Comparison of ENCODE assay signal across 8 cellular contexts in the genomic region with DNA sequence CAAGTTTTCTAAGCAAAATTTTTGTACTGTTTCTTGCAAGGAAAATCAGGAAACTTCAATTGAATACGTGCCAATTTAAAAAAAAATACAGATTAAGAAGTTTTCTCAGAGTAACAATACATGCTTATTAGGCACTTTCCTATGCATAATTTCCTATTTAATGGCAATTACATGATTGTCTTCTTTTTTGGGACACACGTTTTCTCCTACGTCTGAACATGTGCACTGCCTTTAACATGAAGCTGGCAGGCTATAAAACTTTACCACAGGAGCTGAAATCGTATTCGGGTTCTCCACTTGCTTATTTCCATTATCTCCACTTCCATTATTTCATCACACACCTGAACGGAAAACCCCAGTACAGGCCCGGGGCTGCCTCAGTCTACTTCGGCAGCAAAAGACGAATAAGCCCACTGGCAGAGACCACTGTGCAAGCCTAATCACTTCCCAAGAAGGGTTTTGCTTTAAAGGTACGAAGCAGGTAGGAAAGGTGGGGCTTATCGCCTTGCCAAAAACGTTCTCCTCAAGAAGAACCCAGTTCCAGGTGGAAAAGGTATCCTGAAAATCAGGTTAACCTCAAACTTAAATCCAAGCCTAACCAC. TPM values are rescaled to one million over a fixed set of nuclear protein-coding genes. Genes with fewer than 3 reads are reported as not detected.
DNase-seq lines count a peak whose midpoint lies in the region; ATAC-seq and TF ChIP-seq lines count a peak whose summit lies in the region.

No MANE protein-coding gene starts in this region.

- H3K36me3 ChIP-seq in BJ (ENCODE audit: control insufficient read depth, insufficient read depth, low read length) (peaks cover 1% of the 10 kb centered on the region; the same call in 1 of the 2 replicates), body of pancreas (replicated peaks in 1 of 2; ENCODE audit: insufficient read depth in 1 of 2, low read depth in 2 of 2) (no peaks in the 10 kb centered on the region), urinary bladder (ENCODE audit: insufficient read depth) (no peaks in the 10 kb centered on the region)

- ATAC-seq in HG02840 (IDR thresholded peaks at IDR 0.05; ENCODE audit: low FRiP score, unreplicated experiment) (peak; percentile 1), body of pancreas (no peak)
- ATAC-seq in activated T-helper 17 cell treated with anti-CD3 and anti-CD28 coated beads, Interleukin-2, amount 50 U/mL, for 72 hours (replicated peaks): no peak

- CTCF ChIA-PET in BJ (lab: Yijun Ruan, JAX): interaction anchor here (0.7 to 1.6 kb wide), 4 partner anchors 15 to 32 kb away, joined by 3 to 4 read pairs (median 4); no protein-coding TSS in a partner anchor

- H3K27ac ChIP-seq in body of pancreas (peak overlapping the region; percentile 82 to 98 (median 94)), urinary bladder (ENCODE audit: low read depth) (peak overlapping the region; percentile 83)

- peaks cover 75% of the 10 kb centered on the region for H3K36me3 Mint-ChIP-seq in activated T-helper 17 cell treated with anti-CD3 and anti-CD28 coated beads, Interleukin-2, amount 50 U/mL, for 72 hours (ENCODE audit: low read depth)

- no peak overlapping the region for H3K4me3 Mint-ChIP-seq in activated T-helper 17 cell treated with anti-CD3 and anti-CD28 coated beads, Interleukin-2, amount 50 U/mL, for 72 hours

- peaks cover 19% of the 10 kb centered on the region for H3K4me1 Mint-ChIP-seq in activated T-helper 17 cell treated with anti-CD3 and anti-CD28 coated beads, Interleukin-2, amount 50 U/mL, for 72 hours

- H3K4me1 ChIP-seq in body of pancreas (peaks cover 26% of the 10 kb centered on the region), urinary bladder (ENCODE audit: insufficient read depth) (peaks cover 3% of the 10 kb centered on the region)

- WGBS in body of pancreas, 2 donors: 0 to 1% methylated on average over 12 of the region's 12 CpGs
- 1% methylated on average over 12 of the region's 12 CpGs for WGBS in urinary bladder

- TF ChIP-seq POLR2A in body of pancreas (IDR thresholded peaks at IDR 0.05): no peak

- no peaks in the 10 kb centered on the region for H3K27me3 Mint-ChIP-seq in activated T-helper 17 cell treated with anti-CD3 and anti-CD28 coated beads, Interleukin-2, amount 50 U/mL, for 72 hours

- POLR2A ChIA-PET in BJ (lab: Charles Lee): no interaction called here

- H3K9me3 ChIP-seq in body of pancreas: no peaks in the 10 kb centered on the region

- TF ChIP-seq CTCF in BJ (IDR thresholded peaks at IDR 0.05; ENCODE audit: insufficient read depth, low read depth, low read length): no peak
- TF ChIP-seq CTCF in body of pancreas (IDR thresholded peaks at IDR 0.05): no peak

- H3K9me3 Mint-ChIP-seq in activated T-helper 17 cell treated with anti-CD3 and anti-CD28 coated beads, Interleukin-2, amount 50 U/mL, for 72 hours: no peaks in the 10 kb centered on the region

- DNase-seq in BJ (ENCODE audit: low read depth) (no peak), body of pancreas (no peak), lung microvascular endothelial cell (ENCODE audit: low read depth in 2 of 2) (peak; percentile 15 to 37), HT-29 (ENCODE audit: low spot score) (no peak)
- no peak for DNase-seq in stimulated activated CD4-positive, alpha-beta T cell treated with anti-CD3 and anti-CD28 coated beads, Interleukin-4, amount 100 ng/mL, for 1 hour

- H3K27me3 ChIP-seq in BJ (ENCODE audit: control insufficient read depth, insufficient read depth, low read length) (no peaks in the 10 kb centered on the region), body of pancreas (no peaks in the 10 kb centered on the region)

- intact Hi-C loops in body of pancreas (cut with DNase I): no loop called here

- peak overlapping the region; percentile 70 for H3K4me3 ChIP-seq in BJ (ENCODE audit: low read depth, low read length)
- peak overlapping the region; percentile 40 to 51 for H3K4me3 ChIP-seq in body of pancreas
- peak overlapping the region; percentile 76 for H3K4me3 ChIP-seq in urinary bladder (ENCODE audit: low read depth, low read length)

- H3K27ac Mint-ChIP-seq in activated T-helper 17 cell treated with anti-CD3 and anti-CD28 coated beads, Interleukin-2, amount 50 U/mL, for 72 hours: no peak overlapping the region

RNA-seq across cellular contexts. Expression of a gene that starts 0.6 kb away (rescaled TPM):
- 11.0 and 19.4 TPM in 2 replicates for polyA plus RNA-seq in BJ (2011; rRNA removed)
- 6.2 and 10.6 TPM in 2 replicates for polyA minus RNA-seq in BJ (2011; rRNA and poly(A)+ RNA removed)
- total RNA-seq in body of pancreas: 10 to 100 TPM; 20.0 to 22.4 TPM
- total RNA-seq in lung microvascular endothelial cell: 30.7 and 41.1 TPM in 2 replicates
- 52.4 TPM for total RNA-seq in urinary bladder
- polyA plus RNA-seq in urinary bladder: 24.6 TPM
- 6.2 and 10.8 TPM in 2 replicates for total RNA-seq in HT-29 (2014; rRNA removed; shearing (Covaris generic))
- total RNA-seq in activated T-helper 17 cell treated with anti-CD3 and anti-CD28 coated beads, Interleukin-2, amount 50 U/mL, for 72 hours: 10 to 100 TPM; 29.3 to 35.1 TPM

RNA-seq across cellular contexts. Expression of a gene that starts 0.6 kb away (rescaled TPM):
- 7.3 and 12.4 TPM in 2 replicates for polyA plus RNA-seq in BJ (2011; rRNA removed)
- polyA minus RNA-seq in BJ (2011; rRNA and poly(A)+ RNA removed): 6.2 and 7.1 TPM in 2 replicates
- 10 to 100 TPM; 15.8 to 21.8 TPM for total RNA-seq in body of pancreas
- 3.3 and 5.6 TPM in 2 replicates for total RNA-seq in lung microvascular endothelial cell
- total RNA-seq in urinary bladder: 38.6 TPM
- polyA plus RNA-seq in urinary bladder: 9.4 TPM
- 4.8 and 5.4 TPM in 2 replicates for total RNA-seq in HT-29 (2014; rRNA removed; shearing (Covaris generic))
- 10 to 100 TPM; 15.8 to 25.4 TPM for total RNA-seq in activated T-helper 17 cell treated with anti-CD3 and anti-CD28 coated beads, Interleukin-2, amount 50 U/mL, for 72 hours

RNA-seq across cellular contexts. Expression of a gene that starts 42.2 kb away (rescaled TPM):
- polyA plus RNA-seq in BJ (2011; rRNA removed) (not detected in 2 replicates), urinary bladder (not detected)
- not detected in 2 replicates for polyA minus RNA-seq in BJ (2011; rRNA and poly(A)+ RNA removed)
- total RNA-seq in body of pancreas (not detected), lung microvascular endothelial cell (not detected in 2 replicates), urinary bladder (not detected)
- not detected in 2 replicates for total RNA-seq in HT-29 (2014; rRNA removed; shearing (Covaris generic))
- total RNA-seq in activated T-helper 17 cell treated with anti-CD3 and anti-CD28 coated beads, Interleukin-2, amount 50 U/mL, for 72 hours: 1 to 10 TPM in 1 of 2 donors, under 1 TPM in 1; 0.87 to 3.4 TPM

Comparison
In these comparisons a context has a peak if more than half of its experiments do, and no peak if none do; other contexts are left out.
1. DNase-seq: peak in lung microvascular endothelial cell (2 of 2); none in BJ (single experiment), body of pancreas (0 of 4), stimulated activated CD4-positive, alpha-beta T cell treated with anti-CD3 and anti-CD28 coated beads, Interleukin-4, amount 100 ng/mL, for 1 hour (single experiment) and HT-29 (single experiment).
2. Peak in every context shown above with its lines, with median percentiles within 50 percentile points of each other: H3K4me3 ChIP-seq.